In the genomic region with DNA sequence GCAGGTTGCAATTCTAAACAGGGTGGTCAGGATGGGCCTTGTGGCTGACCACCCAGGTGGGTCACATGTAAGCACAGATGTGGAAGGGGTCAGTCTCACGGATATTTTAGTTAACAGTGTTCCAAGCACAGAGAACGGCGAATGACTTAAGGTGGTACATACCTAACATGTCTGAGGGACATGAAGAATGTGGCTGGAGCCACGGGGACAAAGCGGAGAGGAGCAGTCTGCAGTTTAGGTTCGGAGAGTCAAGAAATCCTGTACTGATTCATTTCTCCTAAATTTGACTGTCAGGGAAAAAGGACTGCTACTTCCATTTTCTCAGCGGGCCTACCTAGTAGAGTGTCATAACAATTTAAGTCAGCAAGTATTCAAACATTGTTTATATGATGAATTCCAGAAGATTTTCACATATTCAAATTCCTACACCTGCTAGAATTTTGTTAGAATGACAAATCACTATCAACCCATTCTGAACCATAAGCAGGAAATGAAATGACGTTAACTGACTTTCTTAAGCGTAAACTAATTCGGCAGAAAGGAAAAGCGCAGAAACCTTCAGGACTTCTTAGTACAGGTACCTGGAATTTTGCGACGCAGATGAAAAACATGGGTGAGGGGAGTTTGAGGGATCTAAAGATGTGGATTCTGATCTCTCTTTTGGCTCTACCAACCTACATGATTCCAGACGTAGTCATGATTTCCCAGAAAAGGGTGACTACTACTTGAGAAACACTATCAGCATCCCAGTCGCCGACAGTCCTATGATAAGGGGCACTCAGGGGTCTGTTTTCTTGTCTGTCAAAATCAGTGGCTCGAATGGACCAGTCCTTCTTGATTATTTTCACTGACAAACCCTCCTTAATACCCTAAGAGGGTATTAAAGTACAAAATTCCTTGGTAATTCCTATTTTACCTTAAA, we compare ENCODE assay signal across 20 cellular contexts. TPM values are rescaled to one million over a fixed set of nuclear protein-coding genes. Genes with fewer than 3 reads are reported as not detected.
A peak's percentile ranks its signal among the peaks of the same experiment; 100 is the strongest.
DNase-seq lines count a peak whose midpoint lies in the region; ATAC-seq, FAIRE-seq and TF ChIP-seq lines count a peak whose summit lies in the region.
"Had no signal": no experiment of that assay in that cellular context is flagged by ENCODE, and none has a peak within 500 bp of the region (broad histone marks: within the 10 kb centered on the region; RNA-seq: fewer than 3 reads in every experiment).

No MANE protein-coding gene starts in this region.

- no peak for ATAC-seq in activated naive CD8-positive, alpha-beta T cell treated with anti-CD3 and anti-CD28 coated beads, Interleukin-2, amount 10 ng/mL, durations not matched to agents 7 days and 5 days (ENCODE audit: low read depth)
- ATAC-seq in memory B cell (ENCODE audit: low read depth) = no peak
- ATAC-seq in HG03039 (IDR thresholded peaks at IDR 0.05; ENCODE audit: unreplicated experiment) = no peak
- ATAC-seq: pancreas; stimulated activated naive CD8-positive, alpha-beta T cell treated with anti-CD3 and anti-CD28 coated beads, Interleukin-15, Interleukin-2, amounts not matched to agents 100 U/mL and 50 U/mL, for 24 hours had no signal

- DNase-seq in activated naive CD8-positive, alpha-beta T cell treated with anti-CD3 and anti-CD28 coated beads, Interleukin-2, amount 10 ng/mL, durations not matched to agents 7 days and 5 days = no peak
- DNase-seq in activated naive CD8-positive, alpha-beta T cell treated with anti-CD3 and anti-CD28 coated beads for 36 hours = no peak
- DNase-seq in activated CD4-positive, alpha-beta memory T cell treated with anti-CD3 and anti-CD28 coated beads for 36 hours = no peak
- DNase-seq in memory B cell (ENCODE audit: low spot score in 2 of 2) (no peak), urothelium cell line (ENCODE audit: low spot score) (no peak), left ventricle myocardium inferior (no peak)
- DNase-seq in stimulated activated CD4-positive, alpha-beta T cell treated with anti-CD3 and anti-CD28 coated beads, Interleukin-12 subunit alpha, Interleukin-12 subunit beta, amount 100 ng/mL, for 4 hours = no peak
- DNase-seq: activated CD8-positive, alpha-beta memory T cell treated with anti-CD3 and anti-CD28 coated beads, Interleukin-2, amount 50 U/mL, for 48 hours; amygdala; NCI-H2081 treated with DMSO at 0.1 percent for 48 hours; NCI-H526; pancreas; PC-9; SK-N-SH; small intestine; stimulated activated naive CD8-positive, alpha-beta T cell treated with anti-CD3 and anti-CD28 coated beads, Interleukin-15, Interleukin-2, amounts not matched to agents 100 U/mL and 50 U/mL, for 24 hours had no signal

- no peaks in the 10 kb centered on the region for H3K27me3 ChIP-seq in left ventricle myocardium inferior (ENCODE audit: low read depth)
- H3K27me3 ChIP-seq: pancreas had no signal

- peaks cover 36% of the 10 kb centered on the region for H3K36me3 Mint-ChIP-seq in activated naive CD8-positive, alpha-beta T cell treated with anti-CD3 and anti-CD28 coated beads, Interleukin-2, amount 10 ng/mL, durations not matched to agents 7 days and 5 days
- peaks cover 20% of the 10 kb centered on the region for H3K36me3 Mint-ChIP-seq in activated naive CD8-positive, alpha-beta T cell treated with anti-CD3 and anti-CD28 coated beads for 36 hours
- H3K36me3 Mint-ChIP-seq in activated CD4-positive, alpha-beta memory T cell treated with anti-CD3 and anti-CD28 coated beads for 36 hours = peaks cover 24% of the 10 kb centered on the region
- H3K36me3 Mint-ChIP-seq in memory B cell = peaks cover 11% of the 10 kb centered on the region

- H3K27ac ChIP-seq in left ventricle myocardium inferior (replicated peaks) = no peak overlapping the region
- H3K27ac ChIP-seq: epithelial cell of prostate, pancreas, PC-9 had no signal

- peak overlapping the region; percentile 56 for H3K27ac Mint-ChIP-seq in activated naive CD8-positive, alpha-beta T cell treated with anti-CD3 and anti-CD28 coated beads, Interleukin-2, amount 10 ng/mL, durations not matched to agents 7 days and 5 days
- no peak overlapping the region for H3K27ac Mint-ChIP-seq in activated naive CD8-positive, alpha-beta T cell treated with anti-CD3 and anti-CD28 coated beads for 36 hours
- H3K27ac Mint-ChIP-seq in activated CD4-positive, alpha-beta memory T cell treated with anti-CD3 and anti-CD28 coated beads for 36 hours = peak overlapping the region; percentile 76
- peak overlapping the region; percentile 9 for H3K27ac Mint-ChIP-seq in memory B cell

- peaks cover 10% of the 10 kb centered on the region for H3K4me1 ChIP-seq in left ventricle myocardium inferior

- H3K4me1 Mint-ChIP-seq in activated naive CD8-positive, alpha-beta T cell treated with anti-CD3 and anti-CD28 coated beads, Interleukin-2, amount 10 ng/mL, durations not matched to agents 7 days and 5 days = peaks cover 62% of the 10 kb centered on the region
- H3K4me1 Mint-ChIP-seq in activated naive CD8-positive, alpha-beta T cell treated with anti-CD3 and anti-CD28 coated beads for 36 hours = peaks cover 59% of the 10 kb centered on the region
- peaks cover 88% of the 10 kb centered on the region for H3K4me1 Mint-ChIP-seq in activated CD4-positive, alpha-beta memory T cell treated with anti-CD3 and anti-CD28 coated beads for 36 hours (ENCODE audit: low read depth)
- H3K4me1 Mint-ChIP-seq in memory B cell = peaks cover 53% of the 10 kb centered on the region

- no peaks in the 10 kb centered on the region for H3K27me3 Mint-ChIP-seq in activated naive CD8-positive, alpha-beta T cell treated with anti-CD3 and anti-CD28 coated beads, Interleukin-2, amount 10 ng/mL, durations not matched to agents 7 days and 5 days
- H3K27me3 Mint-ChIP-seq in activated naive CD8-positive, alpha-beta T cell treated with anti-CD3 and anti-CD28 coated beads for 36 hours = no peaks in the 10 kb centered on the region
- H3K27me3 Mint-ChIP-seq in activated CD4-positive, alpha-beta memory T cell treated with anti-CD3 and anti-CD28 coated beads for 36 hours = no peaks in the 10 kb centered on the region
- no peaks in the 10 kb centered on the region for H3K27me3 Mint-ChIP-seq in memory B cell

- no peak overlapping the region for H3K4me3 ChIP-seq in left ventricle myocardium inferior
- H3K4me3 ChIP-seq: pancreas, PC-9 had no signal

- no peak overlapping the region for H3K4me3 Mint-ChIP-seq in activated naive CD8-positive, alpha-beta T cell treated with anti-CD3 and anti-CD28 coated beads, Interleukin-2, amount 10 ng/mL, durations not matched to agents 7 days and 5 days
- H3K4me3 Mint-ChIP-seq in activated naive CD8-positive, alpha-beta T cell treated with anti-CD3 and anti-CD28 coated beads for 36 hours = no peak overlapping the region
- no peak overlapping the region for H3K4me3 Mint-ChIP-seq in activated CD4-positive, alpha-beta memory T cell treated with anti-CD3 and anti-CD28 coated beads for 36 hours
- no peak overlapping the region for H3K4me3 Mint-ChIP-seq in memory B cell

- CTCF ChIA-PET in activated CD4-positive, alpha-beta memory T cell treated with anti-CD3 and anti-CD28 coated beads for 36 hours (lab: Charles Lee) = interaction anchor here (1.9 kb wide), 1 partner anchor 44 kb away, joined by 5 read pairs; no protein-coding TSS in a partner anchor

- peak; percentile 85 for FAIRE-seq in urothelium cell line (lab: Jason Lieb, UNC)
- FAIRE-seq: colon, islet of Langerhans, pancreas, small intestine had no signal

- intact Hi-C loops in activated CD4-positive, alpha-beta memory T cell treated with anti-CD3 and anti-CD28 coated beads for 36 hours (cut with micrococcal nuclease) = loop anchor here (5.0 kb wide), 1 partner anchor 465 kb away; a partner anchor contains a TSS
- intact Hi-C loops in left ventricle myocardium inferior (cut with micrococcal nuclease) = no loop called here

- H3K9me3 ChIP-seq in left ventricle myocardium inferior (replicated peaks) = no peaks in the 10 kb centered on the region
- H3K9me3 ChIP-seq: pancreas, SK-N-SH had no signal

- no peaks in the 10 kb centered on the region for H3K9me3 Mint-ChIP-seq in activated naive CD8-positive, alpha-beta T cell treated with anti-CD3 and anti-CD28 coated beads, Interleukin-2, amount 10 ng/mL, durations not matched to agents 7 days and 5 days
- H3K9me3 Mint-ChIP-seq in activated naive CD8-positive, alpha-beta T cell treated with anti-CD3 and anti-CD28 coated beads for 36 hours = no peaks in the 10 kb centered on the region
- H3K9me3 Mint-ChIP-seq in activated CD4-positive, alpha-beta memory T cell treated with anti-CD3 and anti-CD28 coated beads for 36 hours = no peaks in the 10 kb centered on the region
- H3K9me3 Mint-ChIP-seq in memory B cell = no peaks in the 10 kb centered on the region

- POLR2A ChIA-PET in activated naive CD8-positive, alpha-beta T cell treated with anti-CD3 and anti-CD28 coated beads, Interleukin-2, amount 10 ng/mL, durations not matched to agents 7 days and 5 days (lab: Charles Lee) = interaction anchor here (2.7 kb wide), 1 partner anchor 40 kb away, joined by 21 read pairs; a partner anchor contains a TSS
- POLR2A ChIA-PET in activated CD4-positive, alpha-beta memory T cell treated with anti-CD3 and anti-CD28 coated beads for 36 hours (lab: Charles Lee) = no interaction called here

- H3K36me3 ChIP-seq in left ventricle myocardium inferior = no peaks in the 10 kb centered on the region
- H3K36me3 ChIP-seq: pancreas had no signal

- TF ChIP-seq CTCF in left ventricle myocardium inferior (IDR thresholded peaks at IDR 0.05; ENCODE audit: borderline replicate concordance) = no peak

RNA-seq across cellular contexts. Expression of a gene that starts 41.3 kb away (rescaled TPM):
- total RNA-seq in activated naive CD8-positive, alpha-beta T cell treated with anti-CD3 and anti-CD28 coated beads, Interleukin-2, amount 10 ng/mL, durations not matched to agents 7 days and 5 days = 10 to 100 TPM; 64.9 to 68.1 TPM
- total RNA-seq in activated naive CD8-positive, alpha-beta T cell treated with anti-CD3 and anti-CD28 coated beads for 36 hours = 10 to 100 TPM; 50.9 to 57.2 TPM
- 10 to 100 TPM; 68.8 to 73.3 TPM for total RNA-seq in activated CD4-positive, alpha-beta memory T cell treated with anti-CD3 and anti-CD28 coated beads for 36 hours
- 11.0 TPM for total RNA-seq in left ventricle myocardium inferior
